ENCODE assay signal across 1 cellular context in genomic region chr12:109738209-109738608, GRCh38.
TF ChIP-seq lines count a peak whose summit lies in the region.

No MANE protein-coding gene starts in this region.

TF ChIP-seq in SK-N-SH, 30 proteins besides CTCF, POLR2A, EP300 and RAD21 (continued from another document):
- no peak for TF ChIP-seq IRF3 (IDR thresholded peaks at IDR 0.05; ENCODE audit: low read depth, low read length)
- no peak for TF ChIP-seq REST (IDR thresholded peaks at IDR 0.05; ENCODE audit: low read depth, low read length)
- no peak for TF ChIP-seq FOSL2 (IDR thresholded peaks at IDR 0.05; ENCODE audit: borderline replicate concordance, low read depth)
- TF ChIP-seq USF2 (IDR thresholded peaks at IDR 0.05; ENCODE audit: borderline replicate concordance, low read depth, low read length), result no peak
- no peak for TF ChIP-seq MEF2A (IDR thresholded peaks at IDR 0.05; ENCODE audit: borderline replicate concordance, low read depth)
- TF ChIP-seq RCOR1 (IDR thresholded peaks at IDR 0.05; ENCODE audit: low read length), result no peak
